1 cellular context compared by ENCODE assay signal in genomic region chr3:65595997-65596300, GRCh38.
TF ChIP-seq lines count a peak whose summit lies in the region.

No MANE protein-coding gene starts in this region.

TF ChIP-seq in K562, 482 proteins besides CTCF, POLR2A, EP300 and RAD21 (continued from another document):
- TF ChIP-seq NUFIP1 (IDR thresholded peaks at IDR 0.05; ENCODE audit: partially characterized antibody) (no peak), GABPA (tag; conservative IDR thresholded peaks at IDR 0.05; ENCODE audit: low read depth) (no peak), NR4A1 (CRISPR knock-in tag; IDR thresholded peaks at IDR 0.05) (no peak), NR4A1 (tag; IDR thresholded peaks at IDR 0.05) (no peak), TFAM (CRISPR knock-in tag; conservative IDR thresholded peaks at IDR 0.05) (no peak), ZNF586 (CRISPR knock-in tag; conservative IDR thresholded peaks at IDR 0.05) (no peak), ZNF311 (CRISPR knock-in tag; IDR thresholded peaks at IDR 0.05) (no peak)
